ENCODE assay signal across 9 cellular contexts in the genomic region with DNA sequence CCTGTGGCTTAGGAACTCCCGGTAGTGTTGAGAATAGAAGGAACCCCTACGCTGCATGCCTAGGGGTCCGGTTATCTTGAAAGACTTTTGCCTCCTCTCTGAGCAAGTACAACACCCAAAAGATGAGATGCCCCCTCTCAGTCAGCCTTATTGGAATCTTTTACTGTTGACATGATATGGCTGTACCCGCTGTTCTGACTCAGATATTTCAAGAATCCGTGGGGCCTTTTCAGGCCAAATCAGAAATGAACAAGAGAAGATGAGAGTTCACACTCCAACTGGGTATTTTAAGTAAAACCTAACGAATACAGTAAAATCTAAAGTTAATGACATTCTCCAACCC.
DNase-seq lines count a peak whose midpoint lies in the region; ATAC-seq and TF ChIP-seq lines count a peak whose summit lies in the region.
"Had no signal": no experiment of that assay in that cellular context is flagged by ENCODE, and none has a peak within 500 bp of the region (broad histone marks: within the 10 kb centered on the region; RNA-seq: fewer than 3 reads in every experiment).

No MANE protein-coding gene starts in this region.

- peak overlapping the region; percentile 76 for H3K4me3 Mint-ChIP-seq in activated naive CD4-positive, alpha-beta T cell treated with anti-CD3 and anti-CD28 coated beads, Interleukin-2, amount 10 ng/mL, durations not matched to agents 7 days and 5 days
- H3K4me3 Mint-ChIP-seq in activated CD4-positive, alpha-beta memory T cell treated with anti-CD3 and anti-CD28 coated beads, Interleukin-2, amount 10 ng/mL, durations not matched to agents 7 days and 5 days, result peak overlapping the region; percentile 75
- peak overlapping the region; percentile 80 for H3K4me3 Mint-ChIP-seq in type B pancreatic cell

- H3K4me3 ChIP-seq in iPS-18c (ENCODE audit: insufficient read depth, low read depth, low read length), result peak overlapping the region; percentile 58
- H3K4me3 ChIP-seq: lung had no signal

- H3K9me3 Mint-ChIP-seq in activated naive CD4-positive, alpha-beta T cell treated with anti-CD3 and anti-CD28 coated beads, Interleukin-2, amount 10 ng/mL, durations not matched to agents 7 days and 5 days, result no peaks in the 10 kb centered on the region
- H3K9me3 Mint-ChIP-seq in activated CD4-positive, alpha-beta memory T cell treated with anti-CD3 and anti-CD28 coated beads, Interleukin-2, amount 10 ng/mL, durations not matched to agents 7 days and 5 days, result no peaks in the 10 kb centered on the region
- H3K9me3 Mint-ChIP-seq in type B pancreatic cell, result peaks cover 5% of the 10 kb centered on the region

- POLR2A ChIA-PET in activated CD4-positive, alpha-beta memory T cell treated with anti-CD3 and anti-CD28 coated beads, Interleukin-2, amount 10 ng/mL, durations not matched to agents 7 days and 5 days (lab: Charles Lee), result interaction anchor here (1.0 to 3.3 kb wide), 4 partner anchors 13 to 56 kb away, joined by 4 to 36 read pairs (median 10); no protein-coding TSS in a partner anchor

- no peak for ATAC-seq in HG02759 (IDR thresholded peaks at IDR 0.05; ENCODE audit: unreplicated experiment)

- no peaks in the 10 kb centered on the region for H3K9me3 ChIP-seq in iPS-18c (ENCODE audit: control insufficient read depth, insufficient read depth, low read length)

- peaks cover 36% of the 10 kb centered on the region for H3K4me1 Mint-ChIP-seq in activated naive CD4-positive, alpha-beta T cell treated with anti-CD3 and anti-CD28 coated beads, Interleukin-2, amount 10 ng/mL, durations not matched to agents 7 days and 5 days
- H3K4me1 Mint-ChIP-seq in activated CD4-positive, alpha-beta memory T cell treated with anti-CD3 and anti-CD28 coated beads, Interleukin-2, amount 10 ng/mL, durations not matched to agents 7 days and 5 days, result peaks cover 36% of the 10 kb centered on the region
- H3K4me1 Mint-ChIP-seq in type B pancreatic cell (ENCODE audit: unreplicated experiment), result no peaks in the 10 kb centered on the region

- peaks cover 58% of the 10 kb centered on the region for H3K27me3 Mint-ChIP-seq in activated naive CD4-positive, alpha-beta T cell treated with anti-CD3 and anti-CD28 coated beads, Interleukin-2, amount 10 ng/mL, durations not matched to agents 7 days and 5 days
- peaks cover 58% of the 10 kb centered on the region for H3K27me3 Mint-ChIP-seq in activated CD4-positive, alpha-beta memory T cell treated with anti-CD3 and anti-CD28 coated beads, Interleukin-2, amount 10 ng/mL, durations not matched to agents 7 days and 5 days
- H3K27me3 Mint-ChIP-seq in type B pancreatic cell, result peaks cover 56% of the 10 kb centered on the region

- CTCF ChIA-PET in activated naive CD4-positive, alpha-beta T cell treated with anti-CD3 and anti-CD28 coated beads, Interleukin-2, amount 10 ng/mL, durations not matched to agents 7 days and 5 days (lab: Charles Lee), result no interaction called here
- CTCF ChIA-PET in activated CD4-positive, alpha-beta memory T cell treated with anti-CD3 and anti-CD28 coated beads, Interleukin-2, amount 10 ng/mL, durations not matched to agents 7 days and 5 days (lab: Charles Lee), result interaction anchor here (0.7 to 1.0 kb wide), 2 partner anchors 15 kb away, joined by 3 read pairs; no protein-coding TSS in a partner anchor

- DNase-seq in activated naive CD4-positive, alpha-beta T cell treated with anti-CD3 and anti-CD28 coated beads, Interleukin-2, amount 10 ng/mL, durations not matched to agents 7 days and 5 days, result no peak
- no peak for DNase-seq in activated naive CD4-positive, alpha-beta T cell (lab: John Stamatoyannopoulos, UW)
- DNase-seq in activated CD4-positive, alpha-beta memory T cell treated with anti-CD3 and anti-CD28 coated beads, Interleukin-2, amount 10 ng/mL, durations not matched to agents 7 days and 5 days, result no peak
- DNase-seq in type B pancreatic cell (ENCODE audit: extremely low spot score, unreplicated experiment), result no peak
- DNase-seq in stimulated activated CD8-positive, alpha-beta memory T cell treated with anti-CD3 and anti-CD28 coated beads, Interleukin-4, amount 100 ng/mL, for 48 hours, result no peak
- DNase-seq in SKM-1 (lab: John Stamatoyannopoulos, UW; ENCODE audit: unreplicated experiment), result no peak

- peak overlapping the region; percentile 74 for H3K27ac Mint-ChIP-seq in activated naive CD4-positive, alpha-beta T cell treated with anti-CD3 and anti-CD28 coated beads, Interleukin-2, amount 10 ng/mL, durations not matched to agents 7 days and 5 days
- peak overlapping the region; percentile 58 for H3K27ac Mint-ChIP-seq in activated CD4-positive, alpha-beta memory T cell treated with anti-CD3 and anti-CD28 coated beads, Interleukin-2, amount 10 ng/mL, durations not matched to agents 7 days and 5 days
- no peak overlapping the region for H3K27ac Mint-ChIP-seq in type B pancreatic cell

- no peaks in the 10 kb centered on the region for H3K36me3 Mint-ChIP-seq in activated naive CD4-positive, alpha-beta T cell treated with anti-CD3 and anti-CD28 coated beads, Interleukin-2, amount 10 ng/mL, durations not matched to agents 7 days and 5 days
- no peaks in the 10 kb centered on the region for H3K36me3 Mint-ChIP-seq in activated CD4-positive, alpha-beta memory T cell treated with anti-CD3 and anti-CD28 coated beads, Interleukin-2, amount 10 ng/mL, durations not matched to agents 7 days and 5 days (ENCODE audit: low read depth)
- no peaks in the 10 kb centered on the region for H3K36me3 Mint-ChIP-seq in type B pancreatic cell

- TF ChIP-seq CTCF in type B pancreatic cell (conservative IDR thresholded peaks at IDR 0.05), result no peak
